Comparison of ENCODE assay signal across 10 cellular contexts in the genomic region with DNA sequence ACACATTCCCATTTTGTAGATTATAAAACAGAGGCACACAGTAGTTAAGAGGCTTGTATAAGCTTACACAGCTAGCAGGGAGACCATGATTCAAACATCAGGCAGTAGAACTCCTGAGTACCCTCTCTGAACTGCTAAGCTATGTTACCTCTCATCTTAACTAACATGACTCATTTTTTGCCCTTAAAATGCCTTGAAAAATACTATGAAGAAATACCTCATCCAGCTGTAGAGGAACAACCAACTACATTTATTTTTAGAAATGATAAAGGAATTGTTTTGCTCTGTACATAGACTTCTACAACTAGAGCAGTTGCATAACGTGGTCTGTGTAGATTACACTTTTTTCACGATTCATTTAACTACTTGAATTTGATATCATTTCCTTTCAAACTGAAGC.
A peak's percentile ranks its signal among the peaks of the same experiment; 100 is the strongest.
DNase-seq lines count a peak whose midpoint lies in the region; ATAC-seq and TF ChIP-seq lines count a peak whose summit lies in the region.
"Had no signal": no experiment of that assay in that cellular context is flagged by ENCODE, and none has a peak within 500 bp of the region (broad histone marks: within the 10 kb centered on the region; RNA-seq: fewer than 3 reads in every experiment).

No MANE protein-coding gene starts in this region.

- no peak overlapping the region for H3K27ac ChIP-seq in osteoblast (ENCODE audit: low read depth, low read length)
- H3K27ac ChIP-seq: WERI-Rb-1 had no signal

- DNase-seq in ELR (ENCODE audit: low read depth) (peak; percentile 0), NOMO-1 (lab: John Stamatoyannopoulos, UW; ENCODE audit: unreplicated experiment in 2 of 2) (peak; percentile 1 to 55), epithelial cell of proximal tubule (ENCODE audit: low read depth) (peak; percentile 26), osteoblast (ENCODE audit: insufficient read length, low spot score, missing footprints) (peak; percentile 9), lower leg skin (ENCODE audit: low spot score in 2 of 2) (no peak), KG1 (lab: John Stamatoyannopoulos, UW) (no peak), NCI-H2107 (lab: John Stamatoyannopoulos, UW) (no peak)
- DNase-seq: H7, WERI-Rb-1 had no signal

- TF ChIP-seq CTCF in epithelial cell of proximal tubule (conservative IDR thresholded peaks at IDR 0.05; ENCODE audit: low read depth, low read length) (no peak), osteoblast (IDR thresholded peaks at IDR 0.05; ENCODE audit: extremely low read depth, low read depth, low read length) (no peak), lower leg skin (IDR thresholded peaks at IDR 0.05) (no peak)

- H4K20me1 ChIP-seq in osteoblast (ENCODE audit: insufficient read depth, low read length) = no peaks in the 10 kb centered on the region

- 46 to 49% methylated on average over 2 of the region's 2 CpGs for WGBS in lower leg skin, 2 donors

- no peaks in the 10 kb centered on the region for H3K4me1 ChIP-seq in osteoblast (ENCODE audit: insufficient read depth, low read length)

- no peak overlapping the region for H2AFZ ChIP-seq in osteoblast (ENCODE audit: low read length)

- intact Hi-C loops in lower leg skin (cut with DNase I; ENCODE audit: low total_unique reads) = no loop called here

- TF ChIP-seq POLR2A in lower leg skin (IDR thresholded peaks at IDR 0.05) = no peak

- H3K79me2 ChIP-seq in osteoblast (ENCODE audit: insufficient read depth, low read length) = no peaks in the 10 kb centered on the region

- H3K9me3 ChIP-seq in osteoblast (ENCODE audit: low read depth, low read length) = no peaks in the 10 kb centered on the region

- ATAC-seq in GM21515 (IDR thresholded peaks at IDR 0.05; ENCODE audit: unreplicated experiment) = no peak

- H3K4me2 ChIP-seq in osteoblast (ENCODE audit: insufficient read depth, low read length) = no peak overlapping the region

- no peaks in the 10 kb centered on the region for H3K36me3 ChIP-seq in osteoblast (ENCODE audit: insufficient read depth, low read length)
- H3K36me3 ChIP-seq: WERI-Rb-1 had no signal

- no peaks in the 10 kb centered on the region for H3K27me3 ChIP-seq in osteoblast (ENCODE audit: insufficient read depth, low read length)

- H3K4me3 ChIP-seq in epithelial cell of proximal tubule (ENCODE audit: low read depth, low read length) (no peak overlapping the region), osteoblast (ENCODE audit: insufficient read depth, low read length) (no peak overlapping the region), lower leg skin (ENCODE audit: low read depth, poor library complexity, severe bottlenecking) (no peak overlapping the region)

Comparison
In these comparisons a context has a peak if more than half of its experiments do, and no peak if none do; other contexts are left out.
1. DNase-seq: peak in ELR (single experiment), NOMO-1 (2 of 2), epithelial cell of proximal tubule (single experiment) and osteoblast (single experiment); none in lower leg skin (0 of 2), KG1 (single experiment) and NCI-H2107 (single experiment).